Comparison of ENCODE assay signal across 31 cellular contexts in the genomic region with DNA sequence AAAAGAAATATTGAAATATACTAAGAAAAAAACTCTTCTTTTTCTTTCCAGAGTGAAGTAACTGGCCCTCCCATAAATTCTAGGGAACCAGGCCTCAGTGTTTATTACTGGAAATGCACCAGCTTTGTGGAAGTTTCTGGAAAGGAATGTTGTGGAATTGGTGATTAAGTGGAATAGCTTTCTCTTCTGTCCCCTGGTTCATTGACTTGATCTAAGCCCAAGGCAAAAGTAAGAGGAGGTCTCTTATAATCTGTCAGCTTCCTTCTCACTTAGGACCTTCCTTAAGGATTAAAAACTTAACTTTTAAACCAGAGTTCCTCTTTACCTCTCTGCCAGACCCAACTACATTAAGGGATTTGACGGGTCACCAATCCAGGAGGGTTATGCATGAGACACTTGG.
"Had no signal": no experiment of that assay in that cellular context is flagged by ENCODE, and none has a peak within 500 bp of the region (broad histone marks: within the 10 kb centered on the region; RNA-seq: fewer than 3 reads in every experiment).

No MANE protein-coding gene starts in this region.

- H3K9me3 ChIP-seq: SJCRH30 had no signal

- H3K36me3 ChIP-seq: SJCRH30, WERI-Rb-1 had no signal

- H3K27ac ChIP-seq: KMS-11, SJCRH30, SK-N-MC, WERI-Rb-1 had no signal

- H3K4me1 ChIP-seq: SJCRH30 had no signal

- H3K4me3 ChIP-seq: SJCRH30, SK-N-MC had no signal

- H3K27me3 ChIP-seq: SJCRH30 had no signal

- ATAC-seq: activated CD8-positive, alpha-beta memory T cell treated with anti-CD3 and anti-CD28 coated beads, Interleukin-2, amount 10 ng/mL, durations not matched to agents 7 days and 5 days; activated T-cell treated with anti-CD3 and anti-CD28 coated beads, Interleukin-2, amount 50 U/mL, for 72 hours; activated T-helper 17 cell treated with anti-CD3 and anti-CD28 coated beads, Interleukin-2, amount 50 U/mL, for 72 hours; Panc1 had no signal

- DNase-seq: activated CD4-positive, alpha-beta memory T cell treated with anti-CD3 and anti-CD28 coated beads, Interleukin-2, amount 10 ng/mL, durations not matched to agents 7 days and 5 days; activated CD4-positive, alpha-beta T cell treated with anti-CD3 and anti-CD28 coated beads for 1 hour; activated CD4-positive, alpha-beta T cell treated with anti-CD3 and anti-CD28 coated beads for 48 hours; activated CD4-positive, CD25-positive, alpha-beta regulatory T cell; activated CD8-positive, alpha-beta memory T cell treated with anti-CD3 and anti-CD28 coated beads for 24 hours; activated CD8-positive, alpha-beta memory T cell treated with anti-CD3 and anti-CD28 coated beads, Interleukin-2, amount 10 ng/mL, durations not matched to agents 7 days and 5 days; activated effector memory CD4-positive, alpha-beta T cell treated with anti-CD3 and anti-CD28 coated beads, Interleukin-2, amount 50 U/mL, for 16 hours; activated naive CD4-positive, alpha-beta T cell; activated naive CD4-positive, alpha-beta T cell treated with anti-CD3 and anti-CD28 coated beads, Interleukin-2, amount 50 U/mL, for 16 hours; activated naive CD8-positive, alpha-beta T cell treated with anti-CD3 and anti-CD28 coated beads for 36 hours; activated T-cell treated with anti-CD3 and anti-CD28 coated beads, Interleukin-2, amount 50 U/mL, for 1 hour; activated T-cell treated with anti-CD3 and anti-CD28 coated beads, Interleukin-2, amount 50 U/mL, for 72 hours; amniotic stem cell; aorta; caudate nucleus; MM.1S; MV-4-11; NCI-H1092; NCI-H1436 treated with DMSO at 0.1 percent for 48 hours; NCI-H1694 treated with DMSO at 0.1 percent for 48 hours; NCI-H2029; NCI-H345; NCI-H524 treated with DMSO at 0.1 percent for 48 hours; SHP77; SJCRH30; T1000; WERI-Rb-1 had no signal
